ENCODE assay signal across 1 cellular context in genomic region chr11:2132874-2133480, GRCh38.
A peak's percentile ranks its signal among the peaks of the same experiment; 100 is the strongest.
TF ChIP-seq lines count a peak whose summit lies in the region.

No MANE protein-coding gene starts in this region.

TF ChIP-seq in HepG2, 621 proteins besides CTCF, POLR2A, EP300 and RAD21 (continued from another document and continues in another):
- TF ChIP-seq ZNF407 (CRISPR knock-in tag; IDR thresholded peaks at IDR 0.05; ENCODE audit: not compliant biosample characterization): no peak
- TF ChIP-seq, protein P1, sequence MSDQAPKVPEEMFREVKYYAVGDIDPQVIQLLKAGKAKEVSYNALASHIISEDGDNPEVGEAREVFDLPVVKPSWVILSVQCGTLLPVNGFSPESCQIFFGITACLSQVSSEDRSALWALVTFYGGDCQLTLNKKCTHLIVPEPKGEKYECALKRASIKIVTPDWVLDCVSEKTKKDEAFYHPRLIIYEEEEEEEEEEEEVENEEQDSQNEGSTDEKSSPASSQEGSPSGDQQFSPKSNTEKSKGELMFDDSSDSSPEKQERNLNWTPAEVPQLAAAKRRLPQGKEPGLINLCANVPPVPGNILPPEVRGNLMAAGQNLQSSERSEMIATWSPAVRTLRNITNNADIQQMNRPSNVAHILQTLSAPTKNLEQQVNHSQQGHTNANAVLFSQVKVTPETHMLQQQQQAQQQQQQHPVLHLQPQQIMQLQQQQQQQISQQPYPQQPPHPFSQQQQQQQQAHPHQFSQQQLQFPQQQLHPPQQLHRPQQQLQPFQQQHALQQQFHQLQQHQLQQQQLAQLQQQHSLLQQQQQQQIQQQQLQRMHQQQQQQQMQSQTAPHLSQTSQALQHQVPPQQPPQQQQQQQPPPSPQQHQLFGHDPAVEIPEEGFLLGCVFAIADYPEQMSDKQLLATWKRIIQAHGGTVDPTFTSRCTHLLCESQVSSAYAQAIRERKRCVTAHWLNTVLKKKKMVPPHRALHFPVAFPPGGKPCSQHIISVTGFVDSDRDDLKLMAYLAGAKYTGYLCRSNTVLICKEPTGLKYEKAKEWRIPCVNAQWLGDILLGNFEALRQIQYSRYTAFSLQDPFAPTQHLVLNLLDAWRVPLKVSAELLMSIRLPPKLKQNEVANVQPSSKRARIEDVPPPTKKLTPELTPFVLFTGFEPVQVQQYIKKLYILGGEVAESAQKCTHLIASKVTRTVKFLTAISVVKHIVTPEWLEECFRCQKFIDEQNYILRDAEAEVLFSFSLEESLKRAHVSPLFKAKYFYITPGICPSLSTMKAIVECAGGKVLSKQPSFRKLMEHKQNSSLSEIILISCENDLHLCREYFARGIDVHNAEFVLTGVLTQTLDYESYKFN (CRISPR knock-in tag; conservative IDR thresholded peaks at IDR 0.05): no peak
- no peak for TF ChIP-seq ZNF609 (CRISPR knock-in tag; IDR thresholded peaks at IDR 0.05; ENCODE audit: borderline replicate concordance)
- no peak for TF ChIP-seq NRL (CRISPR knock-in tag; IDR thresholded peaks at IDR 0.05; ENCODE audit: borderline replicate concordance)
- no peak for TF ChIP-seq ZMAT3 (CRISPR knock-in tag; conservative IDR thresholded peaks at IDR 0.05)
- TF ChIP-seq GABPB1 (CRISPR knock-in tag; IDR thresholded peaks at IDR 0.05): no peak
- TF ChIP-seq, protein P2, sequence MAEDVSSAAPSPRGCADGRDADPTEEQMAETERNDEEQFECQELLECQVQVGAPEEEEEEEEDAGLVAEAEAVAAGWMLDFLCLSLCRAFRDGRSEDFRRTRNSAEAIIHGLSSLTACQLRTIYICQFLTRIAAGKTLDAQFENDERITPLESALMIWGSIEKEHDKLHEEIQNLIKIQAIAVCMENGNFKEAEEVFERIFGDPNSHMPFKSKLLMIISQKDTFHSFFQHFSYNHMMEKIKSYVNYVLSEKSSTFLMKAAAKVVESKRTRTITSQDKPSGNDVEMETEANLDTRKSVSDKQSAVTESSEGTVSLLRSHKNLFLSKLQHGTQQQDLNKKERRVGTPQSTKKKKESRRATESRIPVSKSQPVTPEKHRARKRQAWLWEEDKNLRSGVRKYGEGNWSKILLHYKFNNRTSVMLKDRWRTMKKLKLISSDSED (CRISPR knock-in tag; IDR thresholded peaks at IDR 0.05): no peak
- TF ChIP-seq MATR3 (CRISPR knock-in tag; IDR thresholded peaks at IDR 0.05): no peak
- no peak for TF ChIP-seq E2F1 (CRISPR knock-in tag; IDR thresholded peaks at IDR 0.05)
- TF ChIP-seq KDM6A (CRISPR knock-in tag; IDR thresholded peaks at IDR 0.05; ENCODE audit: low read depth): no peak
- no peak for TF ChIP-seq NCOA5 (CRISPR knock-in tag; IDR thresholded peaks at IDR 0.05)
- no peak for TF ChIP-seq RNF2 (conservative IDR thresholded peaks at IDR 0.05; ENCODE audit: low read depth)
- TF ChIP-seq AHDC1 (CRISPR knock-in tag; IDR thresholded peaks at IDR 0.05; ENCODE audit: borderline replicate concordance): no peak
- TF ChIP-seq MYC (CRISPR knock-in tag; IDR thresholded peaks at IDR 0.05; ENCODE audit: borderline replicate concordance): 0 out of 2 replicates have a peak, but pooled peaks have one; percentile 7
- no peak for TF ChIP-seq ZNF737 (CRISPR knock-in tag; IDR thresholded peaks at IDR 0.05; ENCODE audit: borderline replicate concordance)
- no peak for TF ChIP-seq ADNP (CRISPR knock-in tag; IDR thresholded peaks at IDR 0.05)
- TF ChIP-seq, protein P3, sequence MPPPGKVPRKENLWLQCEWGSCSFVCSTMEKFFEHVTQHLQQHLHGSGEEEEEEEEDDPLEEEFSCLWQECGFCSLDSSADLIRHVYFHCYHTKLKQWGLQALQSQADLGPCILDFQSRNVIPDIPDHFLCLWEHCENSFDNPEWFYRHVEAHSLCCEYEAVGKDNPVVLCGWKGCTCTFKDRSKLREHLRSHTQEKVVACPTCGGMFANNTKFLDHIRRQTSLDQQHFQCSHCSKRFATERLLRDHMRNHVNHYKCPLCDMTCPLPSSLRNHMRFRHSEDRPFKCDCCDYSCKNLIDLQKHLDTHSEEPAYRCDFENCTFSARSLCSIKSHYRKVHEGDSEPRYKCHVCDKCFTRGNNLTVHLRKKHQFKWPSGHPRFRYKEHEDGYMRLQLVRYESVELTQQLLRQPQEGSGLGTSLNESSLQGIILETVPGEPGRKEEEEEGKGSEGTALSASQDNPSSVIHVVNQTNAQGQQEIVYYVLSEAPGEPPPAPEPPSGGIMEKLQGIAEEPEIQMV (CRISPR knock-in tag; IDR thresholded peaks at IDR 0.05; ENCODE audit: low read depth): peak; percentile 34; the same call in 1 of the 2 replicates
- no peak for TF ChIP-seq ZSCAN30 (CRISPR knock-in tag; IDR thresholded peaks at IDR 0.05)
- TF ChIP-seq ZBTB38 (CRISPR knock-in tag; IDR thresholded peaks at IDR 0.05): peak; percentile 25; the same call in 1 of the 2 replicates
- TF ChIP-seq JUN (CRISPR knock-in tag; IDR thresholded peaks at IDR 0.05): no peak
- TF ChIP-seq ZSCAN29 (CRISPR knock-in tag; conservative IDR thresholded peaks at IDR 0.05): 0 out of 2 replicates have a peak, but pooled peaks have one; percentile 66
- TF ChIP-seq MBD4 (IDR thresholded peaks at IDR 0.05; ENCODE audit: borderline replicate concordance, low read length): no peak
- TF ChIP-seq RFXAP (CRISPR knock-in tag; IDR thresholded peaks at IDR 0.05; ENCODE audit: borderline replicate concordance): peak; percentile 60; the same call in 1 of the 2 replicates
- no peak for TF ChIP-seq ASH2L (IDR thresholded peaks at IDR 0.05; ENCODE audit: insufficient read length, low read depth, low read length)
- TF ChIP-seq MED1 (CRISPR knock-in tag; IDR thresholded peaks at IDR 0.05): peak; percentile 23; the same call in 1 of the 2 replicates
- TF ChIP-seq HNRNPUL1 (IDR thresholded peaks at IDR 0.05; ENCODE audit: low read depth, low read length): no peak
- no peak for TF ChIP-seq SNRNP70 (IDR thresholded peaks at IDR 0.05; ENCODE audit: low read depth, low read length)
- TF ChIP-seq ZNF124 (CRISPR knock-in tag; IDR thresholded peaks at IDR 0.05): no peak; the same call in 1 of the 2 replicates
